ENCODE assay signal across 24 cellular contexts in genomic region chr7:41104621-41105020, GRCh38.
A peak's percentile ranks its signal among the peaks of the same experiment; 100 is the strongest.
DNase-seq lines count a peak whose midpoint lies in the region; ATAC-seq, FAIRE-seq and TF ChIP-seq lines count a peak whose summit lies in the region.
"Had no signal": no experiment of that assay in that cellular context is flagged by ENCODE, and none has a peak within 500 bp of the region (broad histone marks: within the 10 kb centered on the region; RNA-seq: fewer than 3 reads in every experiment).

No MANE protein-coding gene starts in this region.

- H3K36me3 Mint-ChIP-seq in astrocyte (ENCODE audit: low read depth, unreplicated experiment), result no peaks in the 10 kb centered on the region

- no peak overlapping the region for H3K4me2 ChIP-seq in astrocyte (ENCODE audit: low read length)
- H3K4me2 ChIP-seq: GM23338 had no signal

- peaks cover 18% of the 10 kb centered on the region for H3K4me1 ChIP-seq in astrocyte (ENCODE audit: insufficient read depth, low read length)
- H3K4me1 ChIP-seq: BE2C, HAP-1 had no signal

- no peak overlapping the region for H2AFZ ChIP-seq in astrocyte (ENCODE audit: low read depth, low read length)
- H2AFZ ChIP-seq: GM23338 had no signal

- no peaks in the 10 kb centered on the region for H3K79me2 ChIP-seq in astrocyte (ENCODE audit: insufficient read depth, low read length)

- no peak for ATAC-seq in left lobe of liver
- ATAC-seq: GM23338, SK-N-SH treated with all-trans-retinoic acid at 6 μM for 48 hours had no signal

- H3K27ac Mint-ChIP-seq in astrocyte (ENCODE audit: unreplicated experiment), result no peak overlapping the region
- H3K27ac Mint-ChIP-seq: GM23338 had no signal

- H3K4me3 ChIP-seq in astrocyte (ENCODE audit: insufficient read depth, low read depth, low read length), result no peak overlapping the region
- no peak overlapping the region for H3K4me3 ChIP-seq in fibroblast of the aortic adventitia (ENCODE audit: low read depth, low read length)
- H3K4me3 ChIP-seq: GM12878, GM23338, HAP-1 had no signal

- peak; percentile 32 for FAIRE-seq in astrocyte (lab: Jason Lieb, UNC)
- FAIRE-seq: A204.1, GM12878 had no signal

- no peak overlapping the region for H3K9ac ChIP-seq in astrocyte (ENCODE audit: low read length)

- H3K4me3 Mint-ChIP-seq in astrocyte (ENCODE audit: unreplicated experiment), result no peak overlapping the region
- H3K4me3 Mint-ChIP-seq: GM23338 had no signal

- no peaks in the 10 kb centered on the region for H3K36me3 ChIP-seq in astrocyte (ENCODE audit: insufficient read depth, low read length)
- H3K36me3 ChIP-seq: BE2C, HAP-1 had no signal

- peak overlapping the region; percentile 18 for H3K27ac ChIP-seq in astrocyte (ENCODE audit: low read depth, low read length)
- H3K27ac ChIP-seq: HL-60 had no signal

- H3K27me3 ChIP-seq in astrocyte (ENCODE audit: insufficient read depth, low read length), result no peaks in the 10 kb centered on the region
- H3K27me3 ChIP-seq: BE2C had no signal

- TF ChIP-seq CTCF in astrocyte (IDR thresholded peaks at IDR 0.05; ENCODE audit: insufficient read depth, low read depth, low read length) (no peak), fibroblast of the aortic adventitia (IDR thresholded peaks at IDR 0.05; ENCODE audit: insufficient read depth, low read length) (no peak)

- no peaks in the 10 kb centered on the region for H3K9me3 Mint-ChIP-seq in astrocyte (ENCODE audit: unreplicated experiment)
- H3K9me3 Mint-ChIP-seq: GM23338 had no signal

- H3K27me3 Mint-ChIP-seq in astrocyte (ENCODE audit: low read depth, unreplicated experiment), result no peaks in the 10 kb centered on the region

- H4K20me1 ChIP-seq in astrocyte (ENCODE audit: insufficient read depth, low read length), result no peaks in the 10 kb centered on the region

- no peaks in the 10 kb centered on the region for H3K9me3 ChIP-seq in astrocyte (ENCODE audit: insufficient read depth, low read depth, low read length)
- H3K9me3 ChIP-seq: BE2C, HAP-1 had no signal

- peak; percentile 81 for DNase-seq in EH (ENCODE audit: low read depth)
- DNase-seq in astrocyte (ENCODE audit: low read depth), result peak; percentile 70
- peak; percentile 60 for DNase-seq in fibroblast of the aortic adventitia (ENCODE audit: low read depth)
- DNase-seq in stromal cell of bone marrow (ENCODE audit: low read depth), result peak; percentile 51
- DNase-seq in activated CD4-positive, alpha-beta T cell treated with anti-CD3 and anti-CD28 coated beads for 48 hours, result no peak
- no peak for DNase-seq in stimulated activated naive CD4-positive, alpha-beta T cell (lab: John Stamatoyannopoulos, UW)
- no peak for DNase-seq in left lobe of liver (ENCODE audit: low spot score)
- DNase-seq: BE2C; COR-L47; DMS79 treated with DMSO at 0.1 percent for 48 hours; KG1; NCI-H1092 treated with DMSO at 0.1 percent for 48 hours; NCI-H1436 treated with DMSO at 0.1 percent for 48 hours; NCI-H2029; NCI-H2227 treated with DMSO at 0.1 percent for 48 hours; NCI-H510A treated with DMSO at 0.1 percent for 48 hours; NCI-H774; NK-92 treated with Interleukin-12 subunit alpha and Interleukin-12 subunit beta, amount 100 ng/mL, for 24 hours had no signal

- peaks cover 34% of the 10 kb centered on the region for H3K4me1 Mint-ChIP-seq in astrocyte (ENCODE audit: low read depth, unreplicated experiment)

Comparison
In these comparisons a context has a peak if more than half of its experiments do, and no peak if none do; other contexts are left out.
1. DNase-seq: peak in EH (single experiment), astrocyte (single experiment), fibroblast of the aortic adventitia (single experiment) and stromal cell of bone marrow (single experiment); none in activated CD4-positive, alpha-beta T cell treated with anti-CD3 and anti-CD28 coated beads for 48 hours (single experiment), stimulated activated naive CD4-positive, alpha-beta T cell (0 of 6) and left lobe of liver (single experiment).